16 cellular contexts compared by ENCODE assay signal in genomic region chr11:44400431-44400830, GRCh38.
A peak's percentile ranks its signal among the peaks of the same experiment; 100 is the strongest.
DNase-seq lines count a peak whose midpoint lies in the region; ATAC-seq and TF ChIP-seq lines count a peak whose summit lies in the region.
"Had no signal": no experiment of that assay in that cellular context is flagged by ENCODE, and none has a peak within 500 bp of the region (broad histone marks: within the 10 kb centered on the region; RNA-seq: fewer than 3 reads in every experiment).

No MANE protein-coding gene starts in this region.

- no peak overlapping the region for H3K27ac ChIP-seq in GM23338 (ENCODE audit: low read depth)
- no peak overlapping the region for H3K27ac ChIP-seq in neural progenitor cell
- H3K27ac ChIP-seq: HL-60 had no signal

- H3K27ac Mint-ChIP-seq in GM23338 (no peak overlapping the region), neural progenitor cell (no peak overlapping the region)
- H3K27ac Mint-ChIP-seq: CD4-positive, CD25-positive, alpha-beta regulatory T cell had no signal

- H3K36me3 Mint-ChIP-seq in GM23338 (ENCODE audit: low read depth) (no peaks in the 10 kb centered on the region), neural progenitor cell (no peaks in the 10 kb centered on the region)
- H3K36me3 Mint-ChIP-seq: CD4-positive, CD25-positive, alpha-beta regulatory T cell had no signal

- no peaks in the 10 kb centered on the region for H3K4me1 ChIP-seq in GM23338 (ENCODE audit: insufficient read depth)
- no peaks in the 10 kb centered on the region for H3K4me1 ChIP-seq in neural progenitor cell

- H3K4me3 Mint-ChIP-seq in GM23338 (no peak overlapping the region), neural progenitor cell (no peak overlapping the region)
- H3K4me3 Mint-ChIP-seq: CD4-positive, CD25-positive, alpha-beta regulatory T cell had no signal

- H3K79me2 ChIP-seq in GM23338 (replicated peaks; ENCODE audit: insufficient read depth) (no peaks in the 10 kb centered on the region), neural progenitor cell (ENCODE audit: low read depth) (no peaks in the 10 kb centered on the region)

- no peak for ATAC-seq in GM23338
- ATAC-seq in GM21360 (IDR thresholded peaks at IDR 0.05; ENCODE audit: unreplicated experiment): no peak
- ATAC-seq: Panc1, Right ventricle myocardium inferior had no signal

- no peaks in the 10 kb centered on the region for H3K9me3 ChIP-seq in neural progenitor cell (ENCODE audit: low read depth)

- H3K27me3 ChIP-seq in GM23338 (ENCODE audit: insufficient read depth): no peaks in the 10 kb centered on the region
- no peaks in the 10 kb centered on the region for H3K27me3 ChIP-seq in neural progenitor cell

- H3K36me3 ChIP-seq in GM23338 (ENCODE audit: insufficient read depth) (no peaks in the 10 kb centered on the region), neural progenitor cell (no peaks in the 10 kb centered on the region)

- no peak overlapping the region for H3K4me3 ChIP-seq in GM23338
- no peak overlapping the region for H3K4me3 ChIP-seq in neural progenitor cell

- H3K27me3 Mint-ChIP-seq in GM23338 (ENCODE audit: insufficient read depth, low read depth, poor library complexity): peaks cover 9% of the 10 kb centered on the region
- H3K27me3 Mint-ChIP-seq in neural progenitor cell (ENCODE audit: insufficient read depth, low read depth): peaks cover 7% of the 10 kb centered on the region

- no peaks in the 10 kb centered on the region for H4K20me1 ChIP-seq in GM23338 (replicated peaks; ENCODE audit: insufficient read depth)
- no peaks in the 10 kb centered on the region for H4K20me1 ChIP-seq in neural progenitor cell (ENCODE audit: low read depth)

- H3K9me2 ChIP-seq in GM23338 (ENCODE audit: insufficient read depth): 0 out of 2 replicates have a peak, but pooled peaks cover 7% of the 10 kb centered on the region

- TF ChIP-seq CTCF in GM23338 (conservative IDR thresholded peaks at IDR 0.05; ENCODE audit: low read depth in 2 of 2) (no peak), neural progenitor cell (IDR thresholded peaks at IDR 0.05) (no peak)

- H2AFZ ChIP-seq in GM23338 (peak overlapping the region; percentile 84; the same call in 1 of the 2 replicates), neural progenitor cell (replicated peaks) (peak overlapping the region; percentile 13)

- H3K9me3 Mint-ChIP-seq in GM23338 (no peaks in the 10 kb centered on the region), neural progenitor cell (peaks cover 5% of the 10 kb centered on the region)

- peaks cover 9% of the 10 kb centered on the region for H3K4me1 Mint-ChIP-seq in GM23338
- peaks cover 6% of the 10 kb centered on the region for H3K4me1 Mint-ChIP-seq in neural progenitor cell
- H3K4me1 Mint-ChIP-seq: CD4-positive, CD25-positive, alpha-beta regulatory T cell had no signal

- no peaks in the 10 kb centered on the region for H3F3A ChIP-seq in GM23338 (replicated peaks; ENCODE audit: low read depth)
- H3F3A ChIP-seq in neural progenitor cell (ENCODE audit: low read depth): no peaks in the 10 kb centered on the region

- no peak for DNase-seq in GM23338 (ENCODE audit: low spot score)
- DNase-seq in HT1080 (ENCODE audit: low read depth): peak; percentile 21
- peak; percentile 25 for DNase-seq in OCI-M1 (lab: John Stamatoyannopoulos, UW)
- DNase-seq in neural progenitor cell (ENCODE audit: low spot score): no peak
- no peak for DNase-seq in midbrain (lab: John Stamatoyannopoulos, UW)
- no peak for DNase-seq in DMS153 (lab: John Stamatoyannopoulos, UW)
- DNase-seq: CD4-positive, CD25-positive, alpha-beta regulatory T cell; NCI-H1417 treated with DMSO at 0.1 percent for 48 hours; NCI-H2029; NCI-H2227 treated with DMSO at 0.1 percent for 48 hours; NCI-H526; T-helper 2 cell had no signal

- H3K4me2 ChIP-seq in GM23338 (no peak overlapping the region), neural progenitor cell (no peak overlapping the region)

- H3K9ac ChIP-seq in neural progenitor cell: no peak overlapping the region

TF ChIP-seq in GM23338, 12 proteins besides CTCF, POLR2A, EP300 and RAD21:
- no peak for TF ChIP-seq ETS1 (IDR thresholded peaks at IDR 0.05)
- no peak for TF ChIP-seq EZH2 (IDR thresholded peaks at IDR 0.05; ENCODE audit: low read depth, unreplicated experiment)
- no peak for TF ChIP-seq ZNF331 (CRISPR knock-in tag; IDR thresholded peaks at IDR 0.05; ENCODE audit: low read depth)
- no peak for TF ChIP-seq ZNF114 (CRISPR knock-in tag; IDR thresholded peaks at IDR 0.05)
- TF ChIP-seq POLR2AphosphoS5 (IDR thresholded peaks at IDR 0.05; ENCODE audit: low read depth): no peak
- TF ChIP-seq REST (IDR thresholded peaks at IDR 0.05; ENCODE audit: unreplicated experiment): no peak
- TF ChIP-seq STAT1 (IDR thresholded peaks at IDR 0.05; ENCODE audit: unreplicated experiment): no peak

Comparison
In these comparisons a context has a peak if more than half of its experiments do, and no peak if none do; other contexts are left out.
1. DNase-seq: peak in HT1080 (single experiment) and OCI-M1 (single experiment); none in GM23338 (single experiment), neural progenitor cell (single experiment), midbrain (single experiment) and DMS153 (single experiment).